ENCODE assay signal across 23 cellular contexts in genomic region chr3:195699148-195699771, GRCh38. TPM values are rescaled to one million over a fixed set of nuclear protein-coding genes. Genes with fewer than 3 reads are reported as not detected.
DNase-seq lines count a peak whose midpoint lies in the region; ATAC-seq and TF ChIP-seq lines count a peak whose summit lies in the region.
"Had no signal": no experiment of that assay in that cellular context is flagged by ENCODE, and none has a peak within 500 bp of the region (broad histone marks: within the 10 kb centered on the region; RNA-seq: fewer than 3 reads in every experiment).

No MANE protein-coding gene starts in this region.

- no peak for ATAC-seq in stimulated activated naive CD8-positive, alpha-beta T cell treated with anti-CD3 and anti-CD28 coated beads, Interleukin-15, amount 100 ng/mL, for 72 hours
- no peak for ATAC-seq in HG02571 (IDR thresholded peaks at IDR 0.05; ENCODE audit: unreplicated experiment)
- ATAC-seq: activated CD4-positive, CD25-positive, alpha-beta regulatory T cell treated with anti-CD3 and anti-CD28 coated beads, Interleukin-2, amount 50 U/mL, for 24 hours; activated T-cell treated with anti-CD3 and anti-CD28 coated beads, Interleukin-2, amount 50 U/mL, for 72 hours had no signal

- peak overlapping the region; percentile 28 for H3K27ac Mint-ChIP-seq in stimulated activated naive CD8-positive, alpha-beta T cell treated with anti-CD3 and anti-CD28 coated beads, Interleukin-15, Interleukin-2, amounts not matched to agents 100 ng/mL and 50 ng/mL, for 24 hours
- H3K27ac Mint-ChIP-seq in stimulated activated naive CD8-positive, alpha-beta T cell treated with anti-CD3 and anti-CD28 coated beads, Interleukin-15, amount 100 ng/mL, for 72 hours: no peak overlapping the region
- H3K27ac Mint-ChIP-seq in endodermal cell (peak overlapping the region; percentile 23), type B pancreatic cell (no peak overlapping the region)
- H3K27ac Mint-ChIP-seq: activated T-cell treated with anti-CD3 and anti-CD28 coated beads, Interleukin-2, amount 50 U/mL, for 72 hours; dendritic cell treated with granulocyte-macrophage colony-stimulating factor and Interleukin-4, amounts not matched to agents 40 ng/mL and 50 ng/mL, for 4 days had no signal

- no peak for TF ChIP-seq CTCF in Peyer's patch (IDR thresholded peaks at IDR 0.05)
- no peak for TF ChIP-seq CTCF in endodermal cell (conservative IDR thresholded peaks at IDR 0.05)
- TF ChIP-seq CTCF in type B pancreatic cell (conservative IDR thresholded peaks at IDR 0.05): no peak

- H3K4me1 Mint-ChIP-seq in stimulated activated naive CD8-positive, alpha-beta T cell treated with anti-CD3 and anti-CD28 coated beads, Interleukin-15, Interleukin-2, amounts not matched to agents 100 ng/mL and 50 ng/mL, for 24 hours (ENCODE audit: low read depth): peaks cover 4% of the 10 kb centered on the region
- no peaks in the 10 kb centered on the region for H3K4me1 Mint-ChIP-seq in stimulated activated naive CD8-positive, alpha-beta T cell treated with anti-CD3 and anti-CD28 coated beads, Interleukin-15, amount 100 ng/mL, for 72 hours
- H3K4me1 Mint-ChIP-seq in endodermal cell (peaks cover 26% of the 10 kb centered on the region), type B pancreatic cell (ENCODE audit: unreplicated experiment) (peaks cover 23% of the 10 kb centered on the region)
- H3K4me1 Mint-ChIP-seq: immature natural killer cell had no signal

- H3K9me3 ChIP-seq in Peyer's patch (no peaks in the 10 kb centered on the region), endodermal cell (ENCODE audit: control insufficient read depth, low read length) (no peaks in the 10 kb centered on the region)
- H3K9me3 ChIP-seq: left ventricle myocardium inferior, neutrophil, uterus had no signal

- no peak overlapping the region for H3K27ac ChIP-seq in Peyer's patch
- no peak overlapping the region for H3K27ac ChIP-seq in endodermal cell (ENCODE audit: low read depth, low read length)
- H3K27ac ChIP-seq: C4-2B, left ventricle myocardium inferior, neutrophil had no signal

- no peak for TF ChIP-seq POLR2A in Peyer's patch (IDR thresholded peaks at IDR 0.05)

- H3K27me3 ChIP-seq in Peyer's patch (no peaks in the 10 kb centered on the region), endodermal cell (ENCODE audit: control insufficient read depth, insufficient read depth, low read length, poor library complexity, severe bottlenecking) (no peaks in the 10 kb centered on the region)
- H3K27me3 ChIP-seq: neutrophil, uterus had no signal

- peaks cover 21% of the 10 kb centered on the region for H3K36me3 Mint-ChIP-seq in stimulated activated naive CD8-positive, alpha-beta T cell treated with anti-CD3 and anti-CD28 coated beads, Interleukin-15, Interleukin-2, amounts not matched to agents 100 ng/mL and 50 ng/mL, for 24 hours (ENCODE audit: low read depth)
- H3K36me3 Mint-ChIP-seq in endodermal cell (ENCODE audit: low read depth): peaks cover 22% of the 10 kb centered on the region
- H3K36me3 Mint-ChIP-seq in type B pancreatic cell: peaks cover 25% of the 10 kb centered on the region

- no peaks in the 10 kb centered on the region for H3K9me3 Mint-ChIP-seq in stimulated activated naive CD8-positive, alpha-beta T cell treated with anti-CD3 and anti-CD28 coated beads, Interleukin-15, Interleukin-2, amounts not matched to agents 100 ng/mL and 50 ng/mL, for 24 hours
- no peaks in the 10 kb centered on the region for H3K9me3 Mint-ChIP-seq in stimulated activated naive CD8-positive, alpha-beta T cell treated with anti-CD3 and anti-CD28 coated beads, Interleukin-15, amount 100 ng/mL, for 72 hours
- H3K9me3 Mint-ChIP-seq in endodermal cell: peaks cover 2% of the 10 kb centered on the region
- H3K9me3 Mint-ChIP-seq in type B pancreatic cell: no peaks in the 10 kb centered on the region
- H3K9me3 Mint-ChIP-seq: activated T-cell treated with anti-CD3 and anti-CD28 coated beads, Interleukin-2, amount 50 U/mL, for 72 hours; brain; dendritic cell treated with granulocyte-macrophage colony-stimulating factor and Interleukin-4, amounts not matched to agents 40 ng/mL and 50 ng/mL, for 4 days; immature natural killer cell had no signal

- H3K4me3 ChIP-seq in Peyer's patch (no peak overlapping the region), endodermal cell (ENCODE audit: low read length) (no peak overlapping the region)
- H3K4me3 ChIP-seq: left ventricle myocardium inferior, uterus had no signal

- H3K4me1 ChIP-seq in Peyer's patch (no peaks in the 10 kb centered on the region), endodermal cell (ENCODE audit: control insufficient read depth, insufficient read depth, low read length) (peaks cover 13% of the 10 kb centered on the region)

- WGBS in endodermal cell (ENCODE audit: insufficient coverage in 1 of 2, insufficient read length in 1 of 2), 2 experiments: 81 to 84% methylated on average over 3 of the region's 3 CpGs

- H3K9ac ChIP-seq in endodermal cell (ENCODE audit: extremely low read depth, low read length, poor library complexity, severe bottlenecking): no peak overlapping the region

- no peak overlapping the region for H3K4me3 Mint-ChIP-seq in stimulated activated naive CD8-positive, alpha-beta T cell treated with anti-CD3 and anti-CD28 coated beads, Interleukin-15, Interleukin-2, amounts not matched to agents 100 ng/mL and 50 ng/mL, for 24 hours
- H3K4me3 Mint-ChIP-seq in stimulated activated naive CD8-positive, alpha-beta T cell treated with anti-CD3 and anti-CD28 coated beads, Interleukin-15, amount 100 ng/mL, for 72 hours: no peak overlapping the region
- H3K4me3 Mint-ChIP-seq in endodermal cell (no peak overlapping the region), type B pancreatic cell (no peak overlapping the region)
- H3K4me3 Mint-ChIP-seq: activated T-cell treated with anti-CD3 and anti-CD28 coated beads, Interleukin-2, amount 50 U/mL, for 72 hours; brain; dendritic cell treated with granulocyte-macrophage colony-stimulating factor and Interleukin-4, amounts not matched to agents 40 ng/mL and 50 ng/mL, for 4 days; immature natural killer cell had no signal

- H3K27me3 Mint-ChIP-seq in stimulated activated naive CD8-positive, alpha-beta T cell treated with anti-CD3 and anti-CD28 coated beads, Interleukin-15, Interleukin-2, amounts not matched to agents 100 ng/mL and 50 ng/mL, for 24 hours: no peaks in the 10 kb centered on the region
- no peaks in the 10 kb centered on the region for H3K27me3 Mint-ChIP-seq in stimulated activated naive CD8-positive, alpha-beta T cell treated with anti-CD3 and anti-CD28 coated beads, Interleukin-15, amount 100 ng/mL, for 72 hours
- H3K27me3 Mint-ChIP-seq in endodermal cell (ENCODE audit: insufficient read depth) (no peaks in the 10 kb centered on the region), type B pancreatic cell (no peaks in the 10 kb centered on the region)
- H3K27me3 Mint-ChIP-seq: brain; dendritic cell treated with granulocyte-macrophage colony-stimulating factor and Interleukin-4, amounts not matched to agents 40 ng/mL and 50 ng/mL, for 4 days had no signal

- H3K36me3 ChIP-seq in Peyer's patch (peaks cover 0 to 36% (median 0%) of the 10 kb centered on the region in 3 donors), endodermal cell (ENCODE audit: control insufficient read depth, insufficient read depth, low read length) (peaks cover 9% of the 10 kb centered on the region)
- H3K36me3 ChIP-seq: uterus had no signal

- no peak for DNase-seq in stimulated activated naive CD8-positive, alpha-beta T cell treated with anti-CD3 and anti-CD28 coated beads, Interleukin-15, amount 100 ng/mL, for 72 hours
- DNase-seq in Peyer's patch: peak in 2 of 3 donors; percentile 2 to 13
- no peak for DNase-seq in endodermal cell
- DNase-seq in type B pancreatic cell (ENCODE audit: extremely low spot score, unreplicated experiment): no peak
- no peak for DNase-seq in NOMO-1 treated with DMSO at 0.1 percent for 48 hours (lab: John Stamatoyannopoulos, UW; ENCODE audit: unreplicated experiment)
- no peak for DNase-seq in DMS 273 treated with DMSO at 0.1 percent for 48 hours (lab: John Stamatoyannopoulos, UW)
- DNase-seq: activated T-cell treated with anti-CD3 and anti-CD28 coated beads, Interleukin-2, amount 50 U/mL, for 72 hours; DMS53; immature natural killer cell; left ventricle myocardium inferior; NCI-H1436 treated with DMSO at 0.1 percent for 48 hours; NCI-H2171; NCI-H524 treated with DMSO at 0.1 percent for 48 hours; stimulated activated CD4-positive, alpha-beta T cell treated with anti-CD3 and anti-CD28 coated beads, Interleukin-4, amount 100 ng/mL, for 24 hours; T-helper 9 cell; uterus had no signal

RNA-seq across cellular contexts. Expression of gene MUC20, which starts 21.5 kb away (rescaled TPM):
- total RNA-seq in Peyer's patch: 100 to 1,000 TPM in 2 of 4 donors, 10 to 100 TPM in 2; 57.8 to 120 (median 87.7) TPM
- total RNA-seq in endodermal cell: 1 to 10 TPM in 1 of 2 donors, under 1 TPM in 1; 0.89 to 1.3 TPM
- 0.89 TPM for polyA plus RNA-seq in endodermal cell (2013, experiment 1 of 2)
- polyA plus RNA-seq in endodermal cell (2013, experiment 2 of 2): 1.7 TPM
- 19.7 and 20.0 TPM in 2 replicates for total RNA-seq in type B pancreatic cell (ENCODE audit: low replicate concordance)

Comparison
In these comparisons a context has a peak if more than half of its experiments do, and no peak if none do; other contexts are left out.
1. H3K27ac Mint-ChIP-seq: peak in stimulated activated naive CD8-positive, alpha-beta T cell treated with anti-CD3 and anti-CD28 coated beads, Interleukin-15, Interleukin-2, amounts not matched to agents 100 ng/mL and 50 ng/mL, for 24 hours (single experiment) and endodermal cell (single experiment); none in stimulated activated naive CD8-positive, alpha-beta T cell treated with anti-CD3 and anti-CD28 coated beads, Interleukin-15, amount 100 ng/mL, for 72 hours (0 of 2) and type B pancreatic cell (single experiment).
2. DNase-seq: peak in Peyer's patch (2 of 3); none in stimulated activated naive CD8-positive, alpha-beta T cell treated with anti-CD3 and anti-CD28 coated beads, Interleukin-15, amount 100 ng/mL, for 72 hours (0 of 2), endodermal cell (single experiment), type B pancreatic cell (single experiment), NOMO-1 treated with DMSO at 0.1 percent for 48 hours (single experiment) and DMS 273 treated with DMSO at 0.1 percent for 48 hours (single experiment).